Comparison of ENCODE assay signal across 8 cellular contexts in genomic region chr11:3408722-3409121, GRCh38. TPM values are rescaled to one million over a fixed set of nuclear protein-coding genes. Genes with fewer than 3 reads are reported as not detected.
DNase-seq lines count a peak whose midpoint lies in the region; TF ChIP-seq lines count a peak whose summit lies in the region.
"Not testable (repeated sequence)": the region's sequence is repeated elsewhere in the genome, so short reads cannot be mapped to it uniquely, and the experiment has no call there.

No MANE protein-coding gene starts in this region.

- not testable (repeated sequence) for H3K79me2 ChIP-seq in smooth muscle cell (ENCODE audit: low read depth)

- TF ChIP-seq CTCF in GM12864 (IDR thresholded peaks at IDR 0.05; ENCODE audit: low read depth, low read length, missing control alignments) (peak; percentile 72), smooth muscle cell (IDR thresholded peaks at IDR 0.05; ENCODE audit: borderline replicate concordance, insufficient read depth, poor library complexity, severe bottlenecking) (peak; percentile 73), vagina (IDR thresholded peaks at IDR 0.05) (peak; percentile 64 to 68 (median 66))

- not testable (repeated sequence) for H3K36me3 ChIP-seq in SJSA1; smooth muscle cell (ENCODE audit: low read depth); vagina

- not testable (repeated sequence) for H3K4me1 ChIP-seq in SJSA1 (replicated peaks); smooth muscle cell (ENCODE audit: low read depth); vagina

- H3K9ac ChIP-seq in smooth muscle cell (ENCODE audit: low read depth): not testable (repeated sequence)

- H3F3A ChIP-seq in smooth muscle cell (ENCODE audit: low read depth): not testable (repeated sequence)

- not testable (repeated sequence) for H3K27ac ChIP-seq in SJSA1; smooth muscle cell (ENCODE audit: low read depth); vagina

- H3K9me3 ChIP-seq in SJSA1 (replicated peaks); smooth muscle cell (replicated peaks; ENCODE audit: low read depth); vagina: not testable (repeated sequence)

- not testable (repeated sequence) for H2AFZ ChIP-seq in smooth muscle cell (ENCODE audit: low read depth)

- not testable (repeated sequence) for H4K20me1 ChIP-seq in smooth muscle cell (ENCODE audit: low read depth)

- 56% methylated on average over 12 of the region's 12 CpGs for WGBS in smooth muscle cell (ENCODE audit: low lambda C conversion rate)

- H3K4me3 ChIP-seq in GM12864 (ENCODE audit: low read depth, low read length); SJSA1; smooth muscle cell; vagina: not testable (repeated sequence)

- TF ChIP-seq POLR2A in vagina (IDR thresholded peaks at IDR 0.05): not testable (repeated sequence)

- intact Hi-C loops in vagina (cut with DNase I): not testable (repeated sequence)

- H3K27me3 ChIP-seq in SJSA1 (replicated peaks); smooth muscle cell (ENCODE audit: low read depth); vagina: not testable (repeated sequence)

- H3K4me2 ChIP-seq in smooth muscle cell: not testable (repeated sequence)

- DNase-seq in GM12864 (ENCODE audit: low read depth); vagina (ENCODE audit: extremely low spot score in 2 of 2): not testable (repeated sequence)
- peak; percentile 43 for DNase-seq in NCI-H1105 treated with DMSO at 0.1 percent for 48 hours (lab: John Stamatoyannopoulos, UW)
- DNase-seq in SJSA1 (ENCODE audit: low read depth in 1 of 2, low spot score in 2 of 2): peak; percentile 54 to 73
- DNase-seq in activated T-cell treated with anti-CD3 and anti-CD28 coated beads, Interleukin-2, amount 50 U/mL, for 1 hour: peak; percentile 82
- peak; percentile 74 for DNase-seq in effector CD8-positive, alpha-beta T cell (lab: John Stamatoyannopoulos, UW)
- DNase-seq in kidney tubule cell (ENCODE audit: low spot score): peak; percentile 69
- peak; percentile 20 for DNase-seq in smooth muscle cell (lab: John Stamatoyannopoulos, UW; ENCODE audit: unreplicated experiment)

RNA-seq across cellular contexts. Expression of gene ZNF195, which starts 29.8 kb away (rescaled TPM):
- total RNA-seq in SJSA1 (2014; rRNA removed; shearing (Covaris generic)): 34.1 and 41.4 TPM in 2 replicates
- 22.0 and 35.2 TPM in 2 replicates for total RNA-seq in smooth muscle cell
- 12.0 and 18.0 TPM in 2 replicates for polyA plus RNA-seq in smooth muscle cell
- total RNA-seq in vagina: 13.0 TPM
